15 cellular contexts compared by ENCODE assay signal in genomic region chr6:34233867-34234266, GRCh38. TPM values are rescaled to one million over a fixed set of nuclear protein-coding genes. Genes with fewer than 3 reads are reported as not detected.
DNase-seq lines count a peak whose midpoint lies in the region; ATAC-seq, FAIRE-seq and TF ChIP-seq lines count a peak whose summit lies in the region.
"Had no signal": no experiment of that assay in that cellular context is flagged by ENCODE, and none has a peak within 500 bp of the region (broad histone marks: within the 10 kb centered on the region; RNA-seq: fewer than 3 reads in every experiment).

No MANE protein-coding gene starts in this region.

- no TSS peak for BruUV-seq in mammary epithelial cell (replicated peaks; lab: Mats Ljungman, UMichigan)

- dilution Hi-C loops in mammary epithelial cell (cut with HindIII; ENCODE audit: low sequenced_read_pairs), result no loop called here

- DNase-seq in AG08396 (ENCODE audit: low spot score) (peak; percentile 3), H54 (ENCODE audit: insufficient read length, low spot score) (peak; percentile 1), mammary epithelial cell (no peak)
- no peak for DNase-seq in activated T-helper 2 cell treated with anti-CD3 and anti-CD28 coated beads, Interferon-gamma antibody, Interleukin-2, Interleukin-4, amounts not matched to agents 10 μg/mL and 5 μg/mL and 100 μg/mL, durations not matched to agents 14 hours and 24 hours and 36 hours (ENCODE audit: low spot score)
- no peak for DNase-seq in effector memory CD4-positive, alpha-beta T cell
- no peak for DNase-seq in effector CD4-positive, alpha-beta T cell
- DNase-seq: activated CD4-positive, CD25-positive, alpha-beta regulatory T cell; dermis blood vessel endothelial cell; foreskin melanocyte; NCI-H187; NCI-H774 had no signal

- no peak for FAIRE-seq in H54 (lab: Jason Lieb, UNC)

- H3K27me3 Mint-ChIP-seq in activated T-helper 2 cell treated with anti-CD3 and anti-CD28 coated beads, Interferon-gamma antibody, Interleukin-2, Interleukin-4, amounts not matched to agents 10 μg/mL and 5 μg/mL and 100 μg/mL, durations not matched to agents 14 hours and 24 hours and 36 hours (ENCODE audit: low read depth), result no peaks in the 10 kb centered on the region

- H3K4me1 ChIP-seq in mesodermal cell (ENCODE audit: control insufficient read depth, insufficient read depth, low read length, poor library complexity, severe bottlenecking) (peaks cover 18% of the 10 kb centered on the region), mammary epithelial cell (ENCODE audit: insufficient read depth, low read length) (peaks cover 27% of the 10 kb centered on the region)
- H3K4me1 ChIP-seq in effector memory CD4-positive, alpha-beta T cell (ENCODE audit: control insufficient read depth, insufficient read depth, low read length, poor library complexity, severe bottlenecking), result peaks cover 20% of the 10 kb centered on the region

- no peak for ATAC-seq in activated CD4-positive, CD25-positive, alpha-beta regulatory T cell treated with anti-CD3 and anti-CD28 coated beads, Interleukin-2, amount 50 U/mL, for 24 hours
- ATAC-seq: left lobe of liver had no signal

- no peak overlapping the region for H2AFZ ChIP-seq in mammary epithelial cell (ENCODE audit: low read depth, low read length)

- WGBS in mesodermal cell (ENCODE audit: insufficient coverage in 2 of 2), 2 experiments, result 93 to 95% methylated on average over 5 to 6 of the region's 7 CpGs
- 98% methylated on average over 7 of the region's 7 CpGs for WGBS in mammary epithelial cell (ENCODE audit: low coverage, missing lambda C conversion rate)

- H3K36me3 ChIP-seq in mesodermal cell (ENCODE audit: control insufficient read depth, insufficient read depth, low read length) (peaks cover 7% of the 10 kb centered on the region), mammary epithelial cell (ENCODE audit: insufficient read depth, low read length) (no peaks in the 10 kb centered on the region)
- no peaks in the 10 kb centered on the region for H3K36me3 ChIP-seq in effector memory CD4-positive, alpha-beta T cell (ENCODE audit: control insufficient read depth, insufficient read depth, low read length)

- no peak for TF ChIP-seq POLR2A in H54 (IDR thresholded peaks at IDR 0.05; ENCODE audit: low read depth, low read length)

- peak overlapping the region; percentile 26 for H3K27ac Mint-ChIP-seq in activated T-helper 2 cell treated with anti-CD3 and anti-CD28 coated beads, Interferon-gamma antibody, Interleukin-2, Interleukin-4, amounts not matched to agents 10 μg/mL and 5 μg/mL and 100 μg/mL, durations not matched to agents 14 hours and 24 hours and 36 hours

- peaks cover 23% of the 10 kb centered on the region for H3K4me1 Mint-ChIP-seq in activated T-helper 2 cell treated with anti-CD3 and anti-CD28 coated beads, Interferon-gamma antibody, Interleukin-2, Interleukin-4, amounts not matched to agents 10 μg/mL and 5 μg/mL and 100 μg/mL, durations not matched to agents 14 hours and 24 hours and 36 hours (ENCODE audit: low read depth)

- H3K4me3 ChIP-seq in mesodermal cell (ENCODE audit: extremely low read depth, insufficient read depth, low read length, poor library complexity, severe bottlenecking) (no peak overlapping the region), mammary epithelial cell (replicated peaks in 1 of 3; ENCODE audit: insufficient read depth in 1 of 3, low read depth in 2 of 3, low read length in 3 of 3) (no peak overlapping the region)
- H3K4me3 ChIP-seq in effector memory CD4-positive, alpha-beta T cell (ENCODE audit: insufficient read depth, low read depth, low read length, poor library complexity, severe bottlenecking), result no peak overlapping the region
- H3K4me3 ChIP-seq: SK-N-MC had no signal

- H3K27ac ChIP-seq in mesodermal cell (ENCODE audit: low read depth, low read length, severe bottlenecking) (peak overlapping the region; percentile 98), mammary epithelial cell (ENCODE audit: insufficient read depth, low read depth, low read length) (no peak overlapping the region)
- no peak overlapping the region for H3K27ac ChIP-seq in effector memory CD4-positive, alpha-beta T cell (ENCODE audit: insufficient read depth, low read length, poor library complexity, severe bottlenecking)
- H3K27ac ChIP-seq: SK-N-MC had no signal

- no peak for TF ChIP-seq CTCF in mammary epithelial cell (conservative IDR thresholded peaks at IDR 0.05 in 1 of 2, IDR thresholded peaks at IDR 0.05 in 1 of 2; ENCODE audit: extremely low read depth in 1 of 2, insufficient read depth in 1 of 2, low read depth in 1 of 2, low read length in 2 of 2)

- in situ Hi-C loops in mammary epithelial cell (cut with MboI; ENCODE audit: low sequenced_read_pairs in 2 of 2), result no loop called here

- intact Hi-C loops in activated T-helper 2 cell treated with anti-CD3 and anti-CD28 coated beads, Interferon-gamma antibody, Interleukin-2, Interleukin-4, amounts not matched to agents 10 μg/mL and 5 μg/mL and 100 μg/mL, durations not matched to agents 14 hours and 24 hours and 36 hours (cut with micrococcal nuclease), result no loop called here
- intact Hi-C loops in mammary epithelial cell (cut with micrococcal nuclease), result no loop called here

- no peak overlapping the region for H3K4me3 Mint-ChIP-seq in activated T-helper 2 cell treated with anti-CD3 and anti-CD28 coated beads, Interferon-gamma antibody, Interleukin-2, Interleukin-4, amounts not matched to agents 10 μg/mL and 5 μg/mL and 100 μg/mL, durations not matched to agents 14 hours and 24 hours and 36 hours (ENCODE audit: low read depth)

- H3K79me2 ChIP-seq in mammary epithelial cell (ENCODE audit: insufficient read depth, low read length), result peaks cover 15% of the 10 kb centered on the region

- H3K9me3 ChIP-seq in mesodermal cell (ENCODE audit: control insufficient read depth, low read length) (no peaks in the 10 kb centered on the region), mammary epithelial cell (replicated peaks; ENCODE audit: insufficient read depth, low read length) (no peaks in the 10 kb centered on the region)
- H3K9me3 ChIP-seq in effector memory CD4-positive, alpha-beta T cell (ENCODE audit: control insufficient read depth, low read length), result no peaks in the 10 kb centered on the region

- no peak overlapping the region for H3K9ac ChIP-seq in mammary epithelial cell (ENCODE audit: insufficient read depth, low read length)

- CTCF ChIA-PET in mammary epithelial cell (lab: Charles Lee; ENCODE audit: low non-redundant PET), result no interaction called here

- no peaks in the 10 kb centered on the region for H4K20me1 ChIP-seq in mammary epithelial cell (ENCODE audit: insufficient read depth, low read length)

- peaks cover 8% of the 10 kb centered on the region for H3K36me3 Mint-ChIP-seq in activated T-helper 2 cell treated with anti-CD3 and anti-CD28 coated beads, Interferon-gamma antibody, Interleukin-2, Interleukin-4, amounts not matched to agents 10 μg/mL and 5 μg/mL and 100 μg/mL, durations not matched to agents 14 hours and 24 hours and 36 hours (ENCODE audit: low read depth)

- H3K9me3 Mint-ChIP-seq in activated T-helper 2 cell treated with anti-CD3 and anti-CD28 coated beads, Interferon-gamma antibody, Interleukin-2, Interleukin-4, amounts not matched to agents 10 μg/mL and 5 μg/mL and 100 μg/mL, durations not matched to agents 14 hours and 24 hours and 36 hours, result no peaks in the 10 kb centered on the region

- no peaks in the 10 kb centered on the region for H3K27me3 ChIP-seq in effector memory CD4-positive, alpha-beta T cell (replicated peaks; ENCODE audit: control insufficient read depth, insufficient read depth, low read length, poor library complexity, severe bottlenecking)
- no peaks in the 10 kb centered on the region for H3K27me3 ChIP-seq in mammary epithelial cell (ENCODE audit: insufficient read depth, low read length)

- no peak overlapping the region for H3K4me2 ChIP-seq in mammary epithelial cell (ENCODE audit: insufficient read depth, low read depth, low read length)

RNA-seq across cellular contexts. Expression of gene HMGA1, which starts 2.8 kb away (rescaled TPM):
- 412 and 422 TPM in 2 replicates for total RNA-seq in activated T-helper 2 cell treated with anti-CD3 and anti-CD28 coated beads, Interferon-gamma antibody, Interleukin-2, Interleukin-4, amounts not matched to agents 10 μg/mL and 5 μg/mL and 100 μg/mL, durations not matched to agents 14 hours and 24 hours and 36 hours
- polyA plus RNA-seq in mesodermal cell (2013, experiment 1 of 2), result 1,202 TPM
- polyA plus RNA-seq in mesodermal cell (2013, experiment 2 of 2), result 1,112 TPM
- 100 to 1,000 TPM in 1 of 2 donors, 10 to 100 TPM in 1; 21.2 to 314 TPM for total RNA-seq in mammary epithelial cell
- 151 TPM for polyA plus RNA-seq in mammary epithelial cell
- polyA minus RNA-seq in mammary epithelial cell, result 338 TPM

RNA-seq across cellular contexts. Expression of gene SMIM29, which starts 14.9 kb away (rescaled TPM):
- total RNA-seq in activated T-helper 2 cell treated with anti-CD3 and anti-CD28 coated beads, Interferon-gamma antibody, Interleukin-2, Interleukin-4, amounts not matched to agents 10 μg/mL and 5 μg/mL and 100 μg/mL, durations not matched to agents 14 hours and 24 hours and 36 hours, result 16.6 and 17.3 TPM in 2 replicates
- 23.0 TPM for polyA plus RNA-seq in mesodermal cell (2013, experiment 1 of 2)
- polyA plus RNA-seq in mesodermal cell (2013, experiment 2 of 2), result 21.6 TPM
- 10 to 100 TPM; 20.3 to 40.6 TPM for total RNA-seq in mammary epithelial cell
- polyA plus RNA-seq in mammary epithelial cell, result 48.6 TPM
- polyA minus RNA-seq in mammary epithelial cell, result 29.8 TPM

Comparison
In these comparisons a context has a peak if more than half of its experiments do, and no peak if none do; other contexts are left out.
1. DNase-seq: peak in AG08396 (single experiment) and H54 (single experiment); none in activated T-helper 2 cell treated with anti-CD3 and anti-CD28 coated beads, Interferon-gamma antibody, Interleukin-2, Interleukin-4, amounts not matched to agents 10 μg/mL and 5 μg/mL and 100 μg/mL, durations not matched to agents 14 hours and 24 hours and 36 hours (single experiment), effector memory CD4-positive, alpha-beta T cell (0 of 3), effector CD4-positive, alpha-beta T cell (single experiment) and mammary epithelial cell (single experiment).